Comparison of ENCODE assay signal across 23 cellular contexts in the genomic region with DNA sequence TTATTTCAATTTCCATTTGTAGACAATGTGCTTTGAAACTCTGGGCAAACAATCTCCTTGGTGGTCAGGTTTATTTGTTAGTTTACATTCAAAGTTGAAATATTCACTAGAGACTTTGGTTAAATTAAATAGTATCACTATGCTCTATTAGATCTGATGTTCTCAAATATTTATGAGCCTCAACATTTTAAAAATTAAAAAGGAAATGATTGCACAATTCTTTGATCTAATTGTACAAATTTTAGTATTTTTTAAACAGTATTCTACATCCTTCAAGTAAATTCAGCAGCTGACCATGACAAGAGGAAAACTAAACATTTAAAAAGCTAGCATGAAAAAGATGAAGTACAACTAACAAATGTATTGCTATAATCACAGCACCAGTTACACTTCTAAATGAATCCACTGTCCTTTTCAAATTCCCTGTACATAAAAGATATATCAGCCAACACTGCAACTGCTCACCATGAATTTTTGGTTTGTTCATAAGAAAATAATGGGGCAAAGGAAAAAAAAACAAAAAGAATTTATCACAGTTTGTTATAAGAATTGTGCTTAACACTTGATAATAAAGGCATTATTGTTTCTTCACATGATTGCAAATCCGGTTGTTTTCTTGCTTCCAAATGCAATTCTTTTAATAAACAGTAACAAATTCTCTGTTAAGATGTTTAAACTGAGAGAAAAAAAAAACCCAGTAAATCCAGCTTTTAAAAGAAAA.
"Had no signal": no experiment of that assay in that cellular context is flagged by ENCODE, and none has a peak within 500 bp of the region (broad histone marks: within the 10 kb centered on the region; RNA-seq: fewer than 3 reads in every experiment).

No MANE protein-coding gene starts in this region.

- H3K27ac Mint-ChIP-seq: activated CD4-positive, alpha-beta memory T cell treated with anti-CD3 and anti-CD28 coated beads, Interleukin-2, amount 10 ng/mL, durations not matched to agents 7 days and 5 days; activated naive CD4-positive, alpha-beta T cell treated with anti-CD3 and anti-CD28 coated beads for 36 hours; activated naive CD8-positive, alpha-beta T cell; activated T-helper 17 cell treated with anti-CD3 and anti-CD28 coated beads, Interleukin-2, amount 50 U/mL, for 72 hours; T-helper 17 cell had no signal

- H3K27me3 Mint-ChIP-seq: activated CD4-positive, alpha-beta memory T cell treated with anti-CD3 and anti-CD28 coated beads, Interleukin-2, amount 10 ng/mL, durations not matched to agents 7 days and 5 days; activated naive CD8-positive, alpha-beta T cell; activated T-helper 17 cell treated with anti-CD3 and anti-CD28 coated beads, Interleukin-2, amount 50 U/mL, for 72 hours; T-helper 17 cell had no signal

- H3K4me3 ChIP-seq: PC-9 had no signal

- DNase-seq: activated CD4-positive, alpha-beta memory T cell treated with anti-CD3 and anti-CD28 coated beads, Interleukin-2, amount 10 ng/mL, durations not matched to agents 7 days and 5 days; activated CD4-positive, alpha-beta T cell treated with anti-CD3 and anti-CD28 coated beads, Interleukin-2, amount 50 U/mL, for 1 hour; activated CD4-positive, CD25-positive, alpha-beta regulatory T cell; activated gamma-delta T cell; activated naive CD4-positive, alpha-beta T cell treated with anti-CD3 and anti-CD28 coated beads for 36 hours; activated T-cell treated with anti-CD3 and anti-CD28 coated beads for 4 hours; activated T-cell treated with anti-CD3 and anti-CD28 coated beads, Interleukin-2, amount 50 U/mL, for 48 hours; amygdala; brain microvascular endothelial cell; Kasumi-1; KBM-7; NCI-H1105 treated with DMSO at 0.1 percent for 48 hours; NCI-H1930; NCI-H2107; NCI-H2171 treated with DMSO at 0.1 percent for 48 hours; NCI-H226; NCI-H510A; PC-9; SHP77 treated with DMSO at 0.1 percent for 48 hours; T-helper 17 cell had no signal

- H3K9me3 Mint-ChIP-seq: activated CD4-positive, alpha-beta memory T cell treated with anti-CD3 and anti-CD28 coated beads, Interleukin-2, amount 10 ng/mL, durations not matched to agents 7 days and 5 days; activated naive CD4-positive, alpha-beta T cell treated with anti-CD3 and anti-CD28 coated beads for 36 hours; activated T-helper 17 cell treated with anti-CD3 and anti-CD28 coated beads, Interleukin-2, amount 50 U/mL, for 72 hours had no signal

- H3K4me3 Mint-ChIP-seq: activated CD4-positive, alpha-beta memory T cell treated with anti-CD3 and anti-CD28 coated beads, Interleukin-2, amount 10 ng/mL, durations not matched to agents 7 days and 5 days; activated naive CD4-positive, alpha-beta T cell treated with anti-CD3 and anti-CD28 coated beads for 36 hours; activated naive CD8-positive, alpha-beta T cell; activated T-helper 17 cell treated with anti-CD3 and anti-CD28 coated beads, Interleukin-2, amount 50 U/mL, for 72 hours; T-helper 17 cell had no signal

- H3K27ac ChIP-seq: brain microvascular endothelial cell, PC-9, VCaP had no signal

- H3K27me3 ChIP-seq: brain microvascular endothelial cell had no signal
